Comparison of ENCODE assay signal across 1 cellular context in the genomic region with DNA sequence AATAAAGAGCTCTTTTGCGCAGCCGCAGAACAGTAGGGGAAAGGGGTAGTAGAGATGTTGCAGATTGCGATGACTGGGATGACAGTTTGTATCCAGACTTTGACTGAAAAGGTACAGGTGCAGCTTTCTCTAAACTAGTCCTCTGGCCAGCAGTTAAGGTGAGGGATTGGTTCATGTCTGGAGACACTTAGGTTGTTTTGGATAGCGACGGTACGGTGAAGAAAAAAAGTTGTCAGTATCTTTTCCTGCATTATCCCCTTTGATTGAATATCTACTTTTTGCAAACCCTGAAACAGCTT.
TF ChIP-seq lines count a peak whose summit lies in the region.

No MANE protein-coding gene starts in this region.

TF ChIP-seq in HEK293, 187 proteins besides CTCF, POLR2A, EP300 and RAD21 (continued from another document):
- TF ChIP-seq, protein P1, sequence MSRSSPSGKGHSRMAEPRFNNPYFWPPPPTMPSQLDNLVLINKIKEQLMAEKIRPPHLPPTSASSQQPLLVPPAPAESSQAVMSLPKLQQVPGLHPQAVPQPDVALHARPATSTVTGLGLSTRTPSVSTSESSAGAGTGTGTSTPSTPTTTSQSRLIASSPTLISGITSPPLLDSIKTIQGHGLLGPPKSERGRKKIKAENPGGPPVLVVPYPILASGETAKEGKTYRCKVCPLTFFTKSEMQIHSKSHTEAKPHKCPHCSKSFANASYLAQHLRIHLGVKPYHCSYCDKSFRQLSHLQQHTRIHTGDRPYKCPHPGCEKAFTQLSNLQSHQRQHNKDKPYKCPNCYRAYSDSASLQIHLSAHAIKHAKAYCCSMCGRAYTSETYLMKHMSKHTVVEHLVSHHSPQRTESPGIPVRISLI (tag by site-specific recombination; IDR thresholded peaks at IDR 0.05) = no peak
- no peak for TF ChIP-seq ZNF391 (tag by site-specific recombination; IDR thresholded peaks at IDR 0.05; ENCODE audit: borderline replicate concordance, low read depth)
- TF ChIP-seq AEBP2 (tag by site-specific recombination; IDR thresholded peaks at IDR 0.05; ENCODE audit: borderline replicate concordance) = no peak
- no peak for TF ChIP-seq HOXA7 (CRISPR knock-in tag; IDR thresholded peaks at IDR 0.05; ENCODE audit: borderline replicate concordance)
- no peak for TF ChIP-seq ZNF221 (tag by site-specific recombination; IDR thresholded peaks at IDR 0.05; ENCODE audit: borderline replicate concordance)
